ENCODE assay signal across 34 cellular contexts in genomic region chr4:126628933-126629332, GRCh38.
"Had no signal": no experiment of that assay in that cellular context is flagged by ENCODE, and none has a peak within 500 bp of the region (broad histone marks: within the 10 kb centered on the region; RNA-seq: fewer than 3 reads in every experiment).

No MANE protein-coding gene starts in this region.

- H3K9ac ChIP-seq: KMS-11 had no signal

- H3K4me2 ChIP-seq: KMS-11 had no signal

- H3K36me3 ChIP-seq: MG63 had no signal

- H3K27me3 ChIP-seq: MG63 had no signal

- H3K9me3 ChIP-seq: MG63 had no signal

- H3K4me3 ChIP-seq: MG63 had no signal

- DNase-seq: Karpas-422, Kasumi-1, KG1, MG63, MM.1S, MV-4-11, NCI-H1048, NCI-H1092, NCI-H1092 treated with DMSO at 0.1 percent for 48 hours, NCI-H1105, NCI-H1105 treated with DMSO at 0.1 percent for 48 hours, NCI-H1417, NCI-H1417 treated with DMSO at 0.1 percent for 48 hours, NCI-H1436, NCI-H1436 treated with DMSO at 0.1 percent for 48 hours, NCI-H146, NCI-H1694, NCI-H1694 treated with DMSO at 0.1 percent for 48 hours, NCI-H187, NCI-H187 treated with DMSO at 0.1 percent for 48 hours, NCI-H1930, NCI-H2029, NCI-H2029 treated with DMSO at 0.1 percent for 48 hours, NCI-H2081, NCI-H2081 treated with DMSO at 0.1 percent for 48 hours, NCI-H2107, NCI-H2171, NCI-H2171 treated with DMSO at 0.1 percent for 48 hours, NCI-H2227 treated with DMSO at 0.1 percent for 48 hours, NCI-H226, NCI-H345, NCI-H446, NCI-H446 treated with DMSO at 0.1 percent for 48 hours had no signal

- H3K27ac ChIP-seq: KMS-11 had no signal
